Comparison of ENCODE assay signal across 23 cellular contexts in the genomic region with DNA sequence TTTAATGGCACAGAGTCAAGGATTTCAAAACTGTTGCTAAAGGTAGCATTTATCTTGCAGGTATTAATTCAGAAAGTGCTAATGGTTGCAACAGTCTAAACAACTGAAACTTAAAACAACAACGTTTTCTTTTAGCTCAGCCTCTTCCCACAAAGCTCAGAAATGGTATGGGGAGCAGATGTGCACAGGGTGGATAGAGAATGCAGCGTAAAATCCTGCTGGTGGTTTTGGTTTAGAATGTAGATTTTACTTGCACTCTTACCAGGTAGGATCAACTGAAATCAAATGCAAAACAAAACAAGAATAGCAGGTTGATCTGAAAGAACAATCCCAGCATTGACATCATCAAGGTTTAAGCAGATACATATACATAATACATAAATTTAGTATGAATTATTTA. TPM values are rescaled to one million over a fixed set of nuclear protein-coding genes. Genes with fewer than 3 reads are reported as not detected.
A peak's percentile ranks its signal among the peaks of the same experiment; 100 is the strongest.
DNase-seq lines count a peak whose midpoint lies in the region; ATAC-seq, FAIRE-seq and TF ChIP-seq lines count a peak whose summit lies in the region.
"Had no signal": no experiment of that assay in that cellular context is flagged by ENCODE, and none has a peak within 500 bp of the region (broad histone marks: within the 10 kb centered on the region; RNA-seq: fewer than 3 reads in every experiment).

No MANE protein-coding gene starts in this region.

- no peaks in the 10 kb centered on the region; a peak in 1 of 4 replicates for H3K27me3 ChIP-seq in GM12878 (replicated peaks in 1 of 2; ENCODE audit: control insufficient read depth in 2 of 2, insufficient read depth in 2 of 2, low read length in 1 of 2)
- H3K27me3 ChIP-seq: brain microvascular endothelial cell, right lobe of liver had no signal

- peak overlapping the region; percentile 15; the same call in 1 of the 2 replicates for H3K4me2 ChIP-seq in GM12878 (ENCODE audit: control insufficient read depth, insufficient read depth)

- TF ChIP-seq POLR2A in GM12878 (IDR thresholded peaks at IDR 0.05; ENCODE audit: low read depth, low read length) = no peak

- DNase-seq in activated naive CD4-positive, alpha-beta T cell treated with anti-CD3 and anti-CD28 coated beads, Interleukin-2, amount 50 U/mL, for 16 hours = no peak
- no peak for DNase-seq in GM12878 (ENCODE audit: low read depth, low spot score)
- DNase-seq in kidney glomerular epithelial cell (lab: John Stamatoyannopoulos, UW) = no peak
- no peak for DNase-seq in DMS53 treated with DMSO at 0.1 percent for 48 hours (lab: John Stamatoyannopoulos, UW; ENCODE audit: unreplicated experiment)
- DNase-seq in DMS114 treated with DMSO at 0.1 percent for 48 hours (lab: John Stamatoyannopoulos, UW; ENCODE audit: unreplicated experiment) = no peak
- DNase-seq: brain microvascular endothelial cell, KBM-7, NCI-H2029 treated with DMSO at 0.1 percent for 48 hours, NCI-H446 treated with DMSO at 0.1 percent for 48 hours, right lobe of liver had no signal

- POLR2A ChIA-PET in GM12878 (lab: Charles Lee) = interaction anchor here (1.0 kb wide), 1 partner anchor 133 kb away, joined by 4 read pairs; no protein-coding TSS in a partner anchor

- no peak for FAIRE-seq in GM12878 (lab: Jason Lieb, UNC)
- FAIRE-seq: GM12892, H54, RCC 7860 had no signal

- H3K4me3 Mint-ChIP-seq in activated naive CD4-positive, alpha-beta T cell treated with anti-CD3 and anti-CD28 coated beads, Interleukin-2, amount 50 U/mL, for 24 hours = peak overlapping the region; percentile 35
- H3K4me3 Mint-ChIP-seq in T-helper 1 cell treated with Interleukin-12 subunit alpha and Interleukin-12 subunit beta and Interleukin-4 antibody, amounts not matched to agents 30 μg/mL and 1 μg/mL, for 36 hours = peak overlapping the region; percentile 19
- H3K4me3 Mint-ChIP-seq: mesothelial cell of epicardium, WTC11 had no signal

- H3K9ac ChIP-seq in GM12878 (ENCODE audit: control insufficient read depth, insufficient read depth, low read length) = no peak overlapping the region

- peak overlapping the region; percentile 14; the same call in 1 of the 2 replicates for H3K4me3 ChIP-seq in GM12878
- H3K4me3 ChIP-seq: coronary artery, right lobe of liver, thoracic aorta had no signal

- no peak for TF ChIP-seq EP300 in GM12878 (IDR thresholded peaks at IDR 0.05; ENCODE audit: borderline replicate concordance in 1 of 2, control insufficient read depth in 1 of 2, low read depth in 2 of 2, low read length in 2 of 2)

- RAD21 ChIA-PET in GM12878 (lab: Charles Lee; ENCODE audit: unreplicated experiment) = interaction anchor here (0.6 to 12.5 kb wide), 12 partner anchors 10 to 153 kb away, joined by 3 to 302 read pairs (median 3); no protein-coding TSS in a partner anchor

- 16% methylated on average over 2 of the region's 2 CpGs for WGBS in GM12878 (ENCODE audit: insufficient coverage, insufficient replicate concordance, low lambda C conversion rate, missing lambda C conversion rate)

- intact Hi-C loops in GM12878 (cut with micrococcal nuclease; ENCODE audit: unreplicated experiment) = no loop called here

- TF ChIP-seq CTCF in GM12878 (IDR thresholded peaks at IDR 0.05 in 2 of 3, conservative IDR thresholded peaks at IDR 0.05 in 1 of 3; ENCODE audit: control insufficient read depth in 2 of 3, extremely low read depth in 1 of 3, insufficient read depth in 1 of 3, low read depth in 3 of 3, low read length in 3 of 3) = no peak

- no TSS peak for BruUV-seq in GM12878 (replicated peaks; lab: Mats Ljungman, UMichigan)

- H2AFZ ChIP-seq in GM12878 (ENCODE audit: control insufficient read depth, low read depth, low read length) = no peak overlapping the region

- peaks cover 12% of the 10 kb centered on the region for H3K36me3 Mint-ChIP-seq in activated naive CD4-positive, alpha-beta T cell treated with anti-CD3 and anti-CD28 coated beads, Interleukin-2, amount 50 U/mL, for 24 hours
- H3K36me3 Mint-ChIP-seq in T-helper 1 cell treated with Interleukin-12 subunit alpha and Interleukin-12 subunit beta and Interleukin-4 antibody, amounts not matched to agents 30 μg/mL and 1 μg/mL, for 36 hours (ENCODE audit: low read depth) = peaks cover 18% of the 10 kb centered on the region
- H3K36me3 Mint-ChIP-seq: mesothelial cell of epicardium, WTC11 had no signal

- H3K4me1 Mint-ChIP-seq in activated naive CD4-positive, alpha-beta T cell treated with anti-CD3 and anti-CD28 coated beads, Interleukin-2, amount 50 U/mL, for 24 hours = peaks cover 69% of the 10 kb centered on the region
- H3K4me1 Mint-ChIP-seq in T-helper 1 cell treated with Interleukin-12 subunit alpha and Interleukin-12 subunit beta and Interleukin-4 antibody, amounts not matched to agents 30 μg/mL and 1 μg/mL, for 36 hours (ENCODE audit: low read depth) = peaks cover 60% of the 10 kb centered on the region
- H3K4me1 Mint-ChIP-seq: nephron had no signal

- H3K9me3 ChIP-seq in GM12878 (replicated peaks; ENCODE audit: control insufficient read depth, insufficient read depth, low read length) = no peaks in the 10 kb centered on the region
- H3K9me3 ChIP-seq: right lobe of liver, thoracic aorta had no signal

- CTCF ChIA-PET in GM12878 (lab: Yijun Ruan, JAX) = interaction anchor here (1.0 to 19.0 kb wide), 9 partner anchors 12 to 358 kb away, joined by 3 to 369 read pairs (median 6); no protein-coding TSS in a partner anchor

- no peak for ATAC-seq in GM12878
- ATAC-seq: left lobe of liver, right lobe of liver, WTC11 had no signal

- SMC1A ChIA-PET in GM12878 (lab: Charles Lee; ENCODE audit: uncharacterized antibody, unreplicated experiment) = interaction anchor here (0.6 to 20.4 kb wide), 14 partner anchors 10 to 1055 kb away, joined by 3 to 391 read pairs (median 10); no protein-coding TSS in a partner anchor

- in situ Hi-C loops in GM12878 (cut with MboI) = loop anchor here (5.0 to 25.0 kb wide), 2 partner anchors 128 to 358 kb away; a partner anchor contains a TSS

- no peaks in the 10 kb centered on the region for H4K20me1 ChIP-seq in GM12878 (ENCODE audit: control insufficient read depth, insufficient read depth)

- TF ChIP-seq RAD21 in GM12878 (IDR thresholded peaks at IDR 0.05; ENCODE audit: insufficient read depth, low read depth, low read length) = no peak

- H3K79me2 ChIP-seq in GM12878 (ENCODE audit: control insufficient read depth, insufficient read depth, low read length) = peaks cover 12% of the 10 kb centered on the region

- H3K27ac Mint-ChIP-seq in activated naive CD4-positive, alpha-beta T cell treated with anti-CD3 and anti-CD28 coated beads, Interleukin-2, amount 50 U/mL, for 24 hours = peak overlapping the region; percentile 57
- H3K27ac Mint-ChIP-seq in T-helper 1 cell treated with Interleukin-12 subunit alpha and Interleukin-12 subunit beta and Interleukin-4 antibody, amounts not matched to agents 30 μg/mL and 1 μg/mL, for 36 hours = peak overlapping the region; percentile 85
- H3K27ac Mint-ChIP-seq: mesothelial cell of epicardium, nephron, WTC11 had no signal

- no peaks in the 10 kb centered on the region for H3K9me3 Mint-ChIP-seq in activated naive CD4-positive, alpha-beta T cell treated with anti-CD3 and anti-CD28 coated beads, Interleukin-2, amount 50 U/mL, for 24 hours
- no peaks in the 10 kb centered on the region for H3K9me3 Mint-ChIP-seq in T-helper 1 cell treated with Interleukin-12 subunit alpha and Interleukin-12 subunit beta and Interleukin-4 antibody, amounts not matched to agents 30 μg/mL and 1 μg/mL, for 36 hours
- H3K9me3 Mint-ChIP-seq: mesothelial cell of epicardium, nephron, WTC11 had no signal

- H3K27ac ChIP-seq in GM12878 (ENCODE audit: control insufficient read depth, insufficient read depth) (no peak overlapping the region), temporal lobe (ENCODE audit: low read depth, low read length) (peak overlapping the region; percentile 95)
- H3K27ac ChIP-seq: brain microvascular endothelial cell, C4-2B, coronary artery, right lobe of liver, thoracic aorta had no signal

- H3K36me3 ChIP-seq in GM12878 (ENCODE audit: control insufficient read depth in 2 of 2, insufficient read depth in 2 of 2, low read length in 1 of 2) = no peaks in the 10 kb centered on the region
- H3K36me3 ChIP-seq: brain microvascular endothelial cell, right lobe of liver, thoracic aorta had no signal

- H3K27me3 Mint-ChIP-seq in activated naive CD4-positive, alpha-beta T cell treated with anti-CD3 and anti-CD28 coated beads, Interleukin-2, amount 50 U/mL, for 24 hours = no peaks in the 10 kb centered on the region
- no peaks in the 10 kb centered on the region for H3K27me3 Mint-ChIP-seq in T-helper 1 cell treated with Interleukin-12 subunit alpha and Interleukin-12 subunit beta and Interleukin-4 antibody, amounts not matched to agents 30 μg/mL and 1 μg/mL, for 36 hours (ENCODE audit: low read depth)

- peaks cover 12% of the 10 kb centered on the region for H3K4me1 ChIP-seq in GM12878 (ENCODE audit: control insufficient read depth, insufficient read depth, low read length)
- H3K4me1 ChIP-seq: right lobe of liver had no signal

TF ChIP-seq in GM12878, 131 proteins besides CTCF, POLR2A, EP300 and RAD21 (continues in another document):
- TF ChIP-seq JUND (IDR thresholded peaks at IDR 0.05; ENCODE audit: low read depth, low read length) = no peak
- TF ChIP-seq STAT1 (conservative IDR thresholded peaks at IDR 0.05) = no peak
- no peak for TF ChIP-seq POLR2AphosphoS5 (IDR thresholded peaks at IDR 0.05; ENCODE audit: low read length)
- no peak for TF ChIP-seq LARP7 (IDR thresholded peaks at IDR 0.05)
- TF ChIP-seq ZNF622 (IDR thresholded peaks at IDR 0.05) = no peak

RNA-seq across cellular contexts. Expression of a gene that starts 3.8 kb away (rescaled TPM):
- 43.9 and 45.4 TPM in 2 replicates for total RNA-seq in GM12878 (2013; cell fraction: nucleolus; rRNA removed)
- 11.7 and 12.9 TPM in 2 replicates for total RNA-seq in GM12878 (2014; rRNA removed)
- 10.0 and 10.5 TPM in 2 replicates for total RNA-seq in GM12878 (2014; rRNA removed; fragmentation: Illumina TruSeq; extraction: Trizol)
- 10.6 and 11.4 TPM in 2 replicates for total RNA-seq in GM12878 (2021)
- polyA plus RNA-seq in GM12878 (2011; ENCODE audit: low read depth) = 1.8 TPM
- polyA plus RNA-seq in GM12878 (2011; rRNA removed) = 16.3 and 21.7 TPM in 2 replicates
- polyA plus RNA-seq in GM12878 (2011; cell fraction: cytosol; rRNA removed) = 8.5 and 9.4 TPM in 2 replicates
- 7.8 and 7.9 TPM in 2 replicates for polyA plus RNA-seq in GM12878 (2011; cell fraction: nucleus; rRNA removed)
- polyA plus RNA-seq in GM12878 (2012) = 2.2 and 2.6 TPM in 2 replicates
- polyA plus RNA-seq in GM12878 (2014; fragmentation: Illumina TruSeq; extraction: Trizol) = 13.7 and 16.6 TPM in 2 replicates
- 1 to 10 TPM; 2.3 to 3.1 TPM for polyA plus RNA-seq in GM12878 (2014; fragmentation: Nextera tagmentation; extraction: Ambion mirVana)
- polyA plus RNA-seq in GM12878 (2014; rRNA removed) = 6.3 and 7.9 TPM in 2 replicates
- polyA plus RNA-seq in GM12878 (2016; fragmentation: Nextera tagmentation; extraction: Ambion mirVana) = 10 to 100 TPM; 10.9 to 11.3 TPM
- 19.3 and 22.0 TPM in 2 replicates for polyA minus RNA-seq in GM12878 (2011; rRNA and poly(A)+ RNA removed)
- polyA minus RNA-seq in GM12878 (2011; cell fraction: cytosol; rRNA and poly(A)+ RNA removed) = 7.1 and 8.2 TPM in 2 replicates
- 7.3 and 12.1 TPM in 2 replicates for polyA minus RNA-seq in GM12878 (2011; cell fraction: nucleus; rRNA and poly(A)+ RNA removed)
- total RNA-seq in temporal lobe = 7.6 TPM
